Comparison of ENCODE assay signal across 2 cellular contexts in genomic region chr2:44166096-44166495, GRCh38.
TF ChIP-seq lines count a peak whose summit lies in the region.

No MANE protein-coding gene starts in this region.

TF ChIP-seq in GM23338, 12 proteins besides CTCF, POLR2A, EP300 and RAD21 (continued from another document):
- no peak for TF ChIP-seq ZNF462 (CRISPR knock-in tag; IDR thresholded peaks at IDR 0.05)
- TF ChIP-seq ETS1 (IDR thresholded peaks at IDR 0.05): no peak
- TF ChIP-seq ZNF331 (CRISPR knock-in tag; IDR thresholded peaks at IDR 0.05; ENCODE audit: low read depth): no peak
- TF ChIP-seq EZH2phosphoT487 (IDR thresholded peaks at IDR 0.05; ENCODE audit: unreplicated experiment): no peak
- TF ChIP-seq REST (IDR thresholded peaks at IDR 0.05; ENCODE audit: unreplicated experiment): no peak
- TF ChIP-seq JUNB (IDR thresholded peaks at IDR 0.05; ENCODE audit: unreplicated experiment): no peak
- TF ChIP-seq EZH2 (IDR thresholded peaks at IDR 0.05; ENCODE audit: low read depth, unreplicated experiment): no peak
- TF ChIP-seq POLR2AphosphoS5 (IDR thresholded peaks at IDR 0.05; ENCODE audit: low read depth): no peak
TF ChIP-seq in GM23338: peak in this region for 0.

TF ChIP-seq in K562, 482 proteins besides CTCF, POLR2A, EP300 and RAD21 (continued from another document):
- peak; percentile 92 for TF ChIP-seq ZBTB33 (CRISPR knock-in tag; IDR thresholded peaks at IDR 0.05)
- no peak for TF ChIP-seq WHSC1 (IDR thresholded peaks at IDR 0.05; ENCODE audit: low read length)
- no peak for TF ChIP-seq KAT2B (IDR thresholded peaks at IDR 0.05; ENCODE audit: low read depth, low read length)
- no peak for TF ChIP-seq HOMEZ (CRISPR knock-in tag; IDR thresholded peaks at IDR 0.05)
- TF ChIP-seq MECOM (CRISPR knock-in tag; IDR thresholded peaks at IDR 0.05): no peak
- TF ChIP-seq ZBTB40 (IDR thresholded peaks at IDR 0.05): no peak
- TF ChIP-seq ZBTB40 (CRISPR knock-in tag; IDR thresholded peaks at IDR 0.05): no peak
- TF ChIP-seq ZBTB2 (IDR thresholded peaks at IDR 0.05): no peak
